In the genomic region with DNA sequence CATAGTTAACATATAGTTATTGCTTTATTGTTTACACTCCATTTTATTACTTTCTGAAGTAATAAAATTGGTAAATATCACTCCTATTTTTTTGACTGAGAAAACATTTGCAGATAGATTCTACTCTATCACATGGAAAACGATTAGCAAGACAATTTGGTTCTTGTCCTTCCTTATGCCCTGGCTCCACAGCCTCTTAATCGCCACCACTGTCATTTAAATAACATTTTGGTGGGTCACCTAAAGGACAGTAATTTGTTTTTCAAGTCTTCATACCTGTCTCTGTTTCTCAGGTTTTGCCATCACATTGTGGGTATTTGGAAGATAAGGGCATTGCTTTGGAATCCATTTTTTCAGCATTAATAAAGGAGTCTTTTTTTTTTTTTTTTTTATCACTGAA, we compare ENCODE assay signal across 28 cellular contexts.
"Had no signal": no experiment of that assay in that cellular context is flagged by ENCODE, and none has a peak within 500 bp of the region (broad histone marks: within the 10 kb centered on the region; RNA-seq: fewer than 3 reads in every experiment).

No MANE protein-coding gene starts in this region.

- H3K4me1 Mint-ChIP-seq: activated CD4-positive, alpha-beta memory T cell treated with anti-CD3 and anti-CD28 coated beads, Interleukin-2, amount 10 ng/mL, durations not matched to agents 7 days and 5 days; activated CD4-positive, alpha-beta T cell treated with anti-CD3 and anti-CD28 coated beads, Interleukin-2, amount 10 ng/mL, durations not matched to agents 7 days and 5 days; central memory CD8-positive, alpha-beta T cell had no signal

- DNase-seq: activated CD4-positive, alpha-beta memory T cell treated with anti-CD3 and anti-CD28 coated beads, Interleukin-2, amount 10 ng/mL, durations not matched to agents 7 days and 5 days; activated CD4-positive, alpha-beta T cell treated with anti-CD3 and anti-CD28 coated beads for 1 hour; activated CD4-positive, alpha-beta T cell treated with anti-CD3 and anti-CD28 coated beads for 4 hours; activated CD4-positive, alpha-beta T cell treated with anti-CD3 and anti-CD28 coated beads, Interleukin-2, amount 10 ng/mL, durations not matched to agents 7 days and 5 days; activated CD4-positive, alpha-beta T cell treated with anti-CD3 and anti-CD28 coated beads, Interleukin-2, amount 50 U/mL, for 4 hours; activated CD8-positive, alpha-beta memory T cell treated with anti-CD3 and anti-CD28 coated beads, Interleukin-2, amount 50 U/mL, for 48 hours; activated effector memory CD4-positive, alpha-beta T cell treated with Interleukin-2 at 50 U/mL for 16 hours; activated gamma-delta T cell treated with Interleukin-2 at 50 U/mL for 16 hours; activated naive CD4-positive, alpha-beta T cell treated with anti-CD3 and anti-CD28 coated beads, Interleukin-2, amount 50 U/mL, for 16 hours; activated naive CD4-positive, alpha-beta T cell treated with Interleukin-2 at 50 U/mL for 16 hours; activated T-cell treated with anti-CD3 and anti-CD28 coated beads for 4 hours; activated T-cell treated with anti-CD3 and anti-CD28 coated beads, Interleukin-2, amount 50 U/mL, for 24 hours; activated T-cell treated with anti-CD3 and anti-CD28 coated beads, Interleukin-2, amount 50 U/mL, for 72 hours; amniotic stem cell; anterior cingulate cortex; brain microvascular endothelial cell; dorsolateral prefrontal cortex; effector memory CD4-positive, alpha-beta T cell; erythroblast; foreskin keratinocyte; gastrocnemius medialis; heart right ventricle; T-helper 2 cell had no signal

- H3K4me3 ChIP-seq: coronary artery, dorsolateral prefrontal cortex, esophagus muscularis mucosa, gastrocnemius medialis, heart right ventricle had no signal

- H3K27ac ChIP-seq: brain microvascular endothelial cell, coronary artery, dorsolateral prefrontal cortex, esophagus muscularis mucosa, foreskin keratinocyte, gastrocnemius medialis, heart right ventricle had no signal

- H3K9me3 ChIP-seq: esophagus muscularis mucosa, gastrocnemius medialis, heart right ventricle had no signal

- ATAC-seq: activated T-cell treated with anti-CD3 and anti-CD28 coated beads, Interleukin-2, amount 50 U/mL, for 72 hours; foreskin keratinocyte; gastrocnemius medialis; heart right ventricle had no signal

- H3K27ac Mint-ChIP-seq: activated CD4-positive, alpha-beta memory T cell treated with anti-CD3 and anti-CD28 coated beads, Interleukin-2, amount 10 ng/mL, durations not matched to agents 7 days and 5 days; activated CD4-positive, alpha-beta T cell treated with anti-CD3 and anti-CD28 coated beads, Interleukin-2, amount 10 ng/mL, durations not matched to agents 7 days and 5 days; activated naive CD8-positive, alpha-beta T cell; activated T-cell treated with anti-CD3 and anti-CD28 coated beads, Interleukin-2, amount 50 U/mL, for 24 hours; activated T-cell treated with anti-CD3 and anti-CD28 coated beads, Interleukin-2, amount 50 U/mL, for 72 hours; dendritic cell treated with granulocyte-macrophage colony-stimulating factor and Interleukin-4, amounts not matched to agents 40 ng/mL and 50 ng/mL, for 4 days had no signal

- H3K27me3 ChIP-seq: brain microvascular endothelial cell, dorsolateral prefrontal cortex, esophagus muscularis mucosa, foreskin keratinocyte, gastrocnemius medialis, heart right ventricle had no signal

- H3K27me3 Mint-ChIP-seq: activated CD4-positive, alpha-beta memory T cell treated with anti-CD3 and anti-CD28 coated beads, Interleukin-2, amount 10 ng/mL, durations not matched to agents 7 days and 5 days; activated CD4-positive, alpha-beta T cell treated with anti-CD3 and anti-CD28 coated beads, Interleukin-2, amount 10 ng/mL, durations not matched to agents 7 days and 5 days; activated naive CD8-positive, alpha-beta T cell; activated T-cell treated with anti-CD3 and anti-CD28 coated beads, Interleukin-2, amount 50 U/mL, for 24 hours; central memory CD8-positive, alpha-beta T cell; dendritic cell treated with granulocyte-macrophage colony-stimulating factor and Interleukin-4, amounts not matched to agents 40 ng/mL and 50 ng/mL, for 4 days had no signal

- H3K4me3 Mint-ChIP-seq: activated CD4-positive, alpha-beta memory T cell treated with anti-CD3 and anti-CD28 coated beads, Interleukin-2, amount 10 ng/mL, durations not matched to agents 7 days and 5 days; activated CD4-positive, alpha-beta T cell treated with anti-CD3 and anti-CD28 coated beads, Interleukin-2, amount 10 ng/mL, durations not matched to agents 7 days and 5 days; activated naive CD8-positive, alpha-beta T cell; activated T-cell treated with anti-CD3 and anti-CD28 coated beads, Interleukin-2, amount 50 U/mL, for 24 hours; activated T-cell treated with anti-CD3 and anti-CD28 coated beads, Interleukin-2, amount 50 U/mL, for 72 hours; central memory CD8-positive, alpha-beta T cell; dendritic cell treated with granulocyte-macrophage colony-stimulating factor and Interleukin-4, amounts not matched to agents 40 ng/mL and 50 ng/mL, for 4 days had no signal

- H3K36me3 Mint-ChIP-seq: activated naive CD8-positive, alpha-beta T cell had no signal

- H3K36me3 ChIP-seq: brain microvascular endothelial cell, esophagus muscularis mucosa, gastrocnemius medialis, heart right ventricle had no signal

- H3K4me1 ChIP-seq: esophagus muscularis mucosa, foreskin keratinocyte, gastrocnemius medialis, heart right ventricle had no signal
